In the genomic region with DNA sequence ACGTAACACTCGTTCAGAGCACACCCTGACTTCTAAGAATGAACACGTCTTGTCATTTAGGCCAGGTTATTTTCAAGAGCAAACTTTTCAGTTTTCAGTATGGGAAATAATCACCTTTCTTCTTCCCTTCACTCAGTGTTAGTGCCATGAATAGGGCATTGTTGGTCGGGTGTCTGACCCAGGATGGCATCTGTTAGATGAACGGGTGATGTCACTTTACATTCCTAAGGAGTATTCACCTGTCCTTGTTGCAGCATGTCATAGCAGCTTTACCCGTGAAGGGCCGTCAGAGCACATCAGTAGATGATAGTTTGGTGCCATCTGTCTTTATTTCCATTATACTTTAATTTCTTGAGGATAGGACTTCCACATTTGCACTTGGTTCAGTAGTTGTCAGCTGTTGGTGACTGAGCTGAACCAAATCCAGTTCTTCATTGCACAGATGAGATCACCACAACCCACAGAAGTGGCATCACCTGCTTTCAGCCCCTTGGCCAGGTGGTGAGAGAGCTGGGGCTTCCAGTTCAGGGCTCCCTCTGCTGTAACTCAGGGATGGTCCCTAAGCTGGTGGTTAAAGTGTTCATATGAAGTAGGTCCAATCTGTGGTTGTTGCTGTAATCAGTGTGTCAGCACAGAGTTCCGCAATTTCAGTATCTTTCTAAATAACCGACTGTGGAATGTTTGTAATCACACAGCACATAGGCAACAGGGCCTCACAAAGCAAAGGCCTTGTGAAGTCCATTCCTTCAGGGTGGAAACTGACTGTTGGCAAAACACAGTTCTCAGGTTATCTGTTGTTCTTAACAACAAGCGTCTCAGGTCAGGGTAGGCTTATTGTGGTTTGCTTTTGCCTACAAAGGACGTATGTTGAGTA, we compare ENCODE assay signal across 17 cellular contexts.
DNase-seq lines count a peak whose midpoint lies in the region; ATAC-seq and TF ChIP-seq lines count a peak whose summit lies in the region.
"Had no signal": no experiment of that assay in that cellular context is flagged by ENCODE, and none has a peak within 500 bp of the region (broad histone marks: within the 10 kb centered on the region; RNA-seq: fewer than 3 reads in every experiment).

No MANE protein-coding gene starts in this region.

- CTCF ChIA-PET in mammary epithelial cell (lab: Charles Lee; ENCODE audit: low non-redundant PET), result no interaction called here

- H3K27me3 ChIP-seq in mammary epithelial cell (ENCODE audit: insufficient read depth, low read length), result no peaks in the 10 kb centered on the region
- H3K27me3 ChIP-seq: SJSA1 had no signal

- no peaks in the 10 kb centered on the region for H3K79me2 ChIP-seq in mammary epithelial cell (ENCODE audit: insufficient read depth, low read length)

- no peaks in the 10 kb centered on the region for H3K36me3 ChIP-seq in mammary epithelial cell (ENCODE audit: insufficient read depth, low read length)

- TF ChIP-seq CTCF in mammary epithelial cell (conservative IDR thresholded peaks at IDR 0.05 in 1 of 2, IDR thresholded peaks at IDR 0.05 in 1 of 2; ENCODE audit: extremely low read depth in 1 of 2, insufficient read depth in 1 of 2, low read depth in 1 of 2, low read length in 2 of 2), result no peak

- H3K27me3 Mint-ChIP-seq in naive B cell, result no peaks in the 10 kb centered on the region
- H3K27me3 Mint-ChIP-seq: activated CD4-positive, alpha-beta memory T cell treated with anti-CD3 and anti-CD28 coated beads, Interleukin-2, amount 10 ng/mL, durations not matched to agents 7 days and 5 days had no signal

- H3K4me2 ChIP-seq in mammary epithelial cell (ENCODE audit: insufficient read depth, low read depth, low read length), result no peak overlapping the region

- ATAC-seq in naive B cell (ENCODE audit: low read depth in 2 of 2) (no peak), GM18517 (IDR thresholded peaks at IDR 0.05; ENCODE audit: unreplicated experiment) (no peak)

- intact Hi-C loops in mammary epithelial cell (cut with micrococcal nuclease), result loop anchor here (10.0 kb wide), 2 partner anchors 140 to 540 kb away; no protein-coding TSS in a partner anchor

- H3K27ac ChIP-seq in mammary epithelial cell (ENCODE audit: insufficient read depth, low read depth, low read length), result peak overlapping the region; percentile 28
- H3K27ac ChIP-seq: 22Rv1, SJSA1 had no signal

- peaks cover 0 to 1% (median 0%) of the 10 kb centered on the region in 7 donors for H3K9me3 Mint-ChIP-seq in naive B cell

- H3K27ac Mint-ChIP-seq in naive B cell, result peak overlapping the region in 4 of 6 donors; percentile 55 to 88 (median 68)
- H3K27ac Mint-ChIP-seq: activated CD4-positive, alpha-beta memory T cell treated with anti-CD3 and anti-CD28 coated beads, Interleukin-2, amount 10 ng/mL, durations not matched to agents 7 days and 5 days had no signal

- H3K4me1 ChIP-seq in mammary epithelial cell (ENCODE audit: insufficient read depth, low read length), result peaks cover 12% of the 10 kb centered on the region

- DNase-seq in DMS53 (lab: John Stamatoyannopoulos, UW), result peak; percentile 44
- no peak for DNase-seq in DMS53 treated with DMSO at 0.1 percent for 48 hours (lab: John Stamatoyannopoulos, UW; ENCODE audit: unreplicated experiment)
- DNase-seq in HuH-7 (ENCODE audit: low spot score), result peak; percentile 30
- DNase-seq in mammary epithelial cell, result peak; percentile 75
- no peak for DNase-seq in naive B cell
- no peak for DNase-seq in dermis blood vessel endothelial cell
- DNase-seq in NK-92 (lab: John Stamatoyannopoulos, UW; ENCODE audit: unreplicated experiment), result no peak
- DNase-seq: activated CD4-positive, alpha-beta memory T cell treated with anti-CD3 and anti-CD28 coated beads, Interleukin-2, amount 10 ng/mL, durations not matched to agents 7 days and 5 days; C1 segment of cervical spinal cord; EL; Karpas-422; kidney glomerular epithelial cell; NCI-H2081; posterior cingulate gyrus had no signal

- H3K4me3 Mint-ChIP-seq in naive B cell, result no peak overlapping the region
- H3K4me3 Mint-ChIP-seq: activated CD4-positive, alpha-beta memory T cell treated with anti-CD3 and anti-CD28 coated beads, Interleukin-2, amount 10 ng/mL, durations not matched to agents 7 days and 5 days had no signal

- BruUV-seq in mammary epithelial cell (replicated peaks; lab: Mats Ljungman, UMichigan), result no TSS peak

- dilution Hi-C loops in mammary epithelial cell (cut with HindIII; ENCODE audit: low sequenced_read_pairs), result no loop called here

- H3K9ac ChIP-seq in mammary epithelial cell (ENCODE audit: insufficient read depth, low read length), result no peak overlapping the region

- WGBS in mammary epithelial cell (ENCODE audit: low coverage, missing lambda C conversion rate), result 39% methylated on average over 9 of the region's 11 CpGs

- no peaks in the 10 kb centered on the region for H3K9me3 ChIP-seq in mammary epithelial cell (replicated peaks; ENCODE audit: insufficient read depth, low read length)
- H3K9me3 ChIP-seq: SJSA1 had no signal

- in situ Hi-C loops in mammary epithelial cell (cut with MboI; ENCODE audit: low sequenced_read_pairs in 2 of 2), result no loop called here

- no peaks in the 10 kb centered on the region for H4K20me1 ChIP-seq in mammary epithelial cell (ENCODE audit: insufficient read depth, low read length)

- peaks cover 10 to 22% (median 16%) of the 10 kb centered on the region in 3 donors for H3K4me1 Mint-ChIP-seq in naive B cell

- H3K36me3 Mint-ChIP-seq in naive B cell, result peaks cover 13 to 22% of the 10 kb centered on the region in 2 donors

- H2AFZ ChIP-seq in mammary epithelial cell (ENCODE audit: low read depth, low read length), result no peak overlapping the region

- H3K4me3 ChIP-seq in mammary epithelial cell (replicated peaks in 1 of 3; ENCODE audit: insufficient read depth in 1 of 3, low read depth in 2 of 3, low read length in 3 of 3), result no peak overlapping the region
- H3K4me3 ChIP-seq: SJSA1 had no signal

Comparison
In these comparisons a context has a peak if more than half of its experiments do, and no peak if none do; other contexts are left out.
1. DNase-seq: peak in DMS53 (single experiment), HuH-7 (single experiment) and mammary epithelial cell (single experiment); none in DMS53 treated with DMSO at 0.1 percent for 48 hours (single experiment), naive B cell (single experiment), dermis blood vessel endothelial cell (single experiment) and NK-92 (single experiment).